In genomic region chr1:43934279-43934985, GRCh38 we compare ENCODE assay signal across 8 cellular contexts. TPM values are rescaled to one million over a fixed set of nuclear protein-coding genes. Genes with fewer than 3 reads are reported as not detected.
DNase-seq lines count a peak whose midpoint lies in the region; ATAC-seq, FAIRE-seq and TF ChIP-seq lines count a peak whose summit lies in the region.

No MANE protein-coding gene starts in this region.

- in situ Hi-C loops in KBM-7 (cut with MboI; ENCODE audit: low pct_unique_long_range_greater_than_20kb, low sequenced_read_pairs) (loop anchor here (10.0 kb wide), 1 partner anchor 180 kb away; no protein-coding TSS in a partner anchor), Panc1 (cut with HindIII; ENCODE audit: low pct_unique_long_range_greater_than_20kb, low sequenced_read_pairs) (loop anchor here (25.0 kb wide), 1 partner anchor 172 kb away; no protein-coding TSS in a partner anchor)

- H3K27me3 ChIP-seq in Panc1 (ENCODE audit: control insufficient read depth, insufficient read depth, low read length), result no peaks in the 10 kb centered on the region
- no peaks in the 10 kb centered on the region for H3K27me3 ChIP-seq in pancreas

- WGBS in pancreas, 2 donors, result 34 to 36% methylated on average over 6 to 7 of the region's 7 CpGs

- H3K27ac ChIP-seq in Panc1 (ENCODE audit: low read length), result peak overlapping the region; percentile 40; the same call in 1 of the 2 replicates
- peak overlapping the region in 1 of 4 donors; percentile 9 for H3K27ac ChIP-seq in pancreas

- H3K36me3 ChIP-seq in Panc1 (ENCODE audit: control insufficient read depth, insufficient read depth, low read length) (no peaks in the 10 kb centered on the region), pancreas (no peaks in the 10 kb centered on the region)

- ATAC-seq in Panc1, result peak; percentile 59
- peak; percentile 70 to 76 (median 74) for ATAC-seq in pancreas
- no peak for ATAC-seq in HG03097 (IDR thresholded peaks at IDR 0.05; ENCODE audit: low FRiP score, unreplicated experiment)
- ATAC-seq in HG02981 (IDR thresholded peaks at IDR 0.05; ENCODE audit: unreplicated experiment), result no peak

- DNase-seq in D721Med (ENCODE audit: insufficient read length, low spot score) (peak; percentile 91), KBM-7 (peak; percentile 75), Panc1 (ENCODE audit: low read depth, low spot score) (no peak), glomerular endothelial cell (ENCODE audit: extremely low read depth, low read depth, low spot score) (peak; percentile 14), pancreas (peak in 5 of 6 donors; percentile 68 to 91 (median 84))
- DNase-seq in activated naive CD4-positive, alpha-beta T cell (lab: John Stamatoyannopoulos, UW), result peak in 3 of 4 experiments; percentile 9 to 38 (median 30)

- POLR2A ChIA-PET in Panc1 (lab: Charles Lee), result interaction anchor here (0.6 to 0.9 kb wide), 2 partner anchors 70 to 171 kb away, joined by 3 read pairs; no protein-coding TSS in a partner anchor

- no TSS peak for BruUV-seq in Panc1 (replicated peaks; lab: Mats Ljungman, UMichigan)

- H3K4me1 ChIP-seq in Panc1 (ENCODE audit: control insufficient read depth, insufficient read depth, low read length) (peaks cover 15% of the 10 kb centered on the region), pancreas (peaks cover 6 to 9% (median 8%) of the 10 kb centered on the region in 3 donors)

- FAIRE-seq in D721Med (lab: Jason Lieb, UNC), result no peak
- no peak for FAIRE-seq in pancreas (lab: Jason Lieb, UNC)

- peak; percentile 91 for TF ChIP-seq CTCF in D721Med (IDR thresholded peaks at IDR 0.05; ENCODE audit: insufficient read depth, missing control alignments)
- TF ChIP-seq CTCF in Panc1 (IDR thresholded peaks at IDR 0.05), result peak; percentile 93
- peak; percentile 34 to 74 (median 70) for TF ChIP-seq CTCF in pancreas (IDR thresholded peaks at IDR 0.05)

- intact Hi-C loops in Panc1 (cut with micrococcal nuclease; ENCODE audit: unreplicated experiment) (loop anchor here (2.0 to 10.0 kb wide), 2 partner anchors 172 to 410 kb away; no protein-coding TSS in a partner anchor), pancreas (cut with DNase I) (loop anchor here in 2 of 3 donors (10.0 kb wide), 2 partner anchors 170 to 180 kb away; no protein-coding TSS in a partner anchor)

- H3K9me3 ChIP-seq in Panc1 (ENCODE audit: control insufficient read depth, insufficient read depth, low read depth, low read length) (no peaks in the 10 kb centered on the region), pancreas (no peaks in the 10 kb centered on the region)

- no peak overlapping the region for H3K4me3 ChIP-seq in Panc1 (ENCODE audit: low read depth in 2 of 2, low read length in 2 of 2)
- peak overlapping the region in 1 of 4 donors; percentile 51 for H3K4me3 ChIP-seq in pancreas

- CTCF ChIA-PET in Panc1 (lab: Charles Lee), result interaction anchor here (0.6 to 3.5 kb wide), 17 partner anchors 11 to 281 kb away, joined by 3 to 84 read pairs (median 3); no protein-coding TSS in a partner anchor

RNA-seq across cellular contexts. Expression of gene ARTN, which starts 0.8 kb away (rescaled TPM):
- 0.49 TPM for total RNA-seq in Panc1 (2021; ENCODE audit: unreplicated experiment)
- 0.35 TPM for polyA plus RNA-seq in Panc1 (2012; ENCODE audit: insufficient read length)
- 0.88 TPM in 1 of 2 replicates, not detected in the other for total RNA-seq in glomerular endothelial cell
- 1 to 10 TPM in 4 of 6 donors, under 1 TPM in 2; 0.87 to 1.9 (median 1.1) TPM for total RNA-seq in pancreas
- 1 to 10 TPM; 2.6 to 3.2 TPM for polyA plus RNA-seq in pancreas

RNA-seq across cellular contexts. Expression of gene IPO13, which starts 12.3 kb away (rescaled TPM):
- total RNA-seq in Panc1 (2021; ENCODE audit: unreplicated experiment) (40.0 TPM), glomerular endothelial cell (21.2 and 27.1 TPM in 2 replicates), pancreas (10 to 100 TPM in 2 of 6 donors, 1 to 10 TPM in 4; 6.7 to 15.6 (median 8.5) TPM)
- polyA plus RNA-seq in Panc1 (2012; ENCODE audit: insufficient read length), result 25.0 TPM
- polyA plus RNA-seq in pancreas, result 10 to 100 TPM; 22.2 to 24.3 TPM

RNA-seq across cellular contexts. Expression of gene DPH2, which starts 35.4 kb away (rescaled TPM):
- total RNA-seq in Panc1 (2021; ENCODE audit: unreplicated experiment) (76.0 TPM), glomerular endothelial cell (19.4 and 26.7 TPM in 2 replicates), pancreas (10 to 100 TPM; 10.8 to 19.4 (median 12.8) TPM)
- polyA plus RNA-seq in Panc1 (2012; ENCODE audit: insufficient read length), result 63.3 TPM
- 10 to 100 TPM; 20.0 to 22.0 TPM for polyA plus RNA-seq in pancreas

RNA-seq across cellular contexts. Expression of gene ATP6V0B, which starts 40.3 kb away (rescaled TPM):
- 134 TPM for total RNA-seq in Panc1 (2021; ENCODE audit: unreplicated experiment)
- 119 TPM for polyA plus RNA-seq in Panc1 (2012; ENCODE audit: insufficient read length)
- total RNA-seq in glomerular endothelial cell, result 103 and 119 TPM in 2 replicates
- total RNA-seq in pancreas, result 100 to 1,000 TPM in 1 of 6 donors, 10 to 100 TPM in 5; 59.8 to 108 (median 82.2) TPM
- 100 to 1,000 TPM; 135 to 208 TPM for polyA plus RNA-seq in pancreas

RNA-seq across cellular contexts. Expression of gene B4GALT2, which starts 44.6 kb away (rescaled TPM):
- total RNA-seq in Panc1 (2021; ENCODE audit: unreplicated experiment) (90.1 TPM), glomerular endothelial cell (87.5 and 93.8 TPM in 2 replicates), pancreas (10 to 100 TPM; 16.7 to 29.9 (median 25.9) TPM)
- polyA plus RNA-seq in Panc1 (2012; ENCODE audit: insufficient read length), result 109 TPM
- 10 to 100 TPM; 28.2 to 36.7 TPM for polyA plus RNA-seq in pancreas

Comparison
In these comparisons a context has a peak if more than half of its experiments do, and no peak if none do; other contexts are left out.
1. ATAC-seq: peak in Panc1 (single experiment) and pancreas (4 of 4); none in HG03097 (single experiment) and HG02981 (single experiment).
2. Peak in every context shown above with its lines, with median percentiles within 50 percentile points of each other: CTCF ChIP-seq.